Comparison of ENCODE assay signal across 27 cellular contexts in genomic region chr10:6418613-6419216, GRCh38.
"Had no signal": no experiment of that assay in that cellular context is flagged by ENCODE, and none has a peak within 500 bp of the region (broad histone marks: within the 10 kb centered on the region; RNA-seq: fewer than 3 reads in every experiment).

No MANE protein-coding gene starts in this region.

- ATAC-seq: naive thymus-derived CD8-positive, alpha-beta T cell; natural killer cell treated with Interleukin-12 subunit alpha and Interleukin-12 subunit beta and Interleukin-15 and Interleukin-18, amount 100 ng/mL, for 72 hours; psoas muscle; right cardiac atrium; right lobe of liver; stimulated activated effector memory CD8-positive, alpha-beta T cell treated with anti-CD3 and anti-CD28 coated beads, Interleukin-12 subunit alpha, Interleukin-12 subunit beta, amount 100 ng/mL, for 72 hours; stimulated activated naive B cell treated with anti-CD40 and anti-IgM and Interleukin-4, amounts not matched to agents 10 μg/mL and 1 μg/mL and 100 μg/mL, for 72 hours had no signal

- H3K4me3 ChIP-seq: neural progenitor cell, ovary, psoas muscle, right lobe of liver, sigmoid colon, stomach, thoracic aorta, thyroid gland, tibial nerve, upper lobe of left lung, vagina had no signal

- H3K4me1 ChIP-seq: neural progenitor cell, parathyroid adenoma, psoas muscle, right lobe of liver, sigmoid colon, stomach, thyroid gland, tibial nerve, upper lobe of left lung, vagina had no signal

- DNase-seq: naive thymus-derived CD8-positive, alpha-beta T cell; nephron progenitor cell; occipital lobe; ovary; posterior cingulate gyrus; psoas muscle; right cardiac atrium; right lobe of liver; sigmoid colon; small intestine; stimulated activated CD4-positive, alpha-beta T cell treated with anti-CD3 and anti-CD28 coated beads, Interleukin-15, amount 100 ng/mL, for 24 hours; stimulated activated CD4-positive, alpha-beta T cell treated with anti-CD3 and anti-CD28 coated beads, Interleukin-2, amount 100 ng/mL, for 24 hours; stimulated activated CD4-positive, alpha-beta T cell treated with anti-CD3 and anti-CD28 coated beads, Interleukin-2, amount 100 ng/mL, for 48 hours; stimulated activated CD4-positive, alpha-beta T cell treated with anti-CD3 and anti-CD28 coated beads, Interleukin-4, amount 100 ng/mL, for 24 hours; stimulated activated naive B cell treated with anti-CD40 and anti-IgM and Interleukin-4, amounts not matched to agents 10 μg/mL and 1 μg/mL and 100 μg/mL, for 72 hours; stimulated activated naive CD4-positive, alpha-beta T cell treated with Interleukin-2 at 50 U/mL for 16 hours; stomach; thyroid gland; trophoblast cell; upper lobe of left lung had no signal

- H3K9me3 ChIP-seq: ovary, psoas muscle, right lobe of liver, sigmoid colon, stomach, thoracic aorta, thyroid gland, tibial nerve, upper lobe of left lung, vagina had no signal

- H3K27me3 ChIP-seq: neural progenitor cell, ovary, right lobe of liver, sigmoid colon, thyroid gland, tibial nerve, upper lobe of left lung, vagina had no signal

- H3K4me2 ChIP-seq: neural progenitor cell had no signal

- H3K79me2 ChIP-seq: parathyroid adenoma had no signal

- H3K9ac ChIP-seq: neural progenitor cell, parathyroid adenoma had no signal

- H2AFZ ChIP-seq: neural progenitor cell, parathyroid adenoma had no signal

- H3K36me3 ChIP-seq: neural progenitor cell, ovary, right lobe of liver, sigmoid colon, stomach, thoracic aorta, thyroid gland, tibial nerve, upper lobe of left lung, vagina had no signal

- H3K27ac ChIP-seq: neural progenitor cell, ovary, parathyroid adenoma, psoas muscle, right lobe of liver, sigmoid colon, stomach, thoracic aorta, thyroid gland, tibial nerve, upper lobe of left lung, vagina had no signal
